ENCODE assay signal across 8 cellular contexts in the genomic region with DNA sequence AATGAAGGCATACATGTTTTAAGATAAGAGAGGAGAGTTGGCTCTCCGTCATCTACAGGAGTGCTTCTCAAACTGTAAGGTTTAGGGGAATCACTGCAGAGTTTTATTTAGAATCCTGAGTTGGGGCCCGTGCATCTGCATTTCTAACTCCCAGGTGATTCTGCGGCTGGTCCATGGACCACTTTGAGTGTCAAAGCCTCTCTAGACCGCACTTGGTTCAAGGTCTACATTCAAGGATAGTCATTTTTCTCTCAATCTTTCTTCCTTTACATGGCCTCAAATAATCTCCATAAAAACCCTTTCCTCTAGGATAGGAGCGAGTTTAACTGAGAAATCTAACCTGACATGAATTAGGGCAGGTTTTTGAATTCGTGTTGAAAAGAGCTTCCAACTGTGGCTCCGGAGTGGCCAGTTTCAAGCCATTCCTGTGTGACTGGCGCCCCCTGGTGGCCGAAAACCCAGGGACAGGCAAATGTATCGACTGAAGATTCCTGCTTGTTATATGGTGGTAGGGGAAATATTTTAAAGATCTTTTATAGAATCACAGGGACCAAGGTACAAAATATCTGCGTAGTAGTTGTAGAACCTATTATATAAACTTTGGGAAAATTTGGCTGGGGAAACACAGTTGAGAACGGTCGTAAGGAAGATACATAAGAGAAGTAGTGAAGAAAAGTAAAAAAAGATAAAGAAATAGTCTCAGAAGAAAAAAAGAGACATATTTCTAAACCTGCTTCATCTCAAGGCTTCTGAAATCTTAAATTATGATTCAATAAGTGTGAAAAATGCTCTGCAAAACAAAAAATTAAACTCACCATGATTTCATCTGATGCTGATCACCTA. TPM values are rescaled to one million over a fixed set of nuclear protein-coding genes. Genes with fewer than 3 reads are reported as not detected.
A peak's percentile ranks its signal among the peaks of the same experiment; 100 is the strongest.
DNase-seq lines count a peak whose midpoint lies in the region; ATAC-seq and TF ChIP-seq lines count a peak whose summit lies in the region.

No MANE protein-coding gene starts in this region.

- no peak overlapping the region for H3K27ac ChIP-seq in left lung

- DNase-seq in AG09319 (ENCODE audit: extremely low read depth, low read depth) (peak; percentile 52), NCI-H510A treated with DMSO at 0.1 percent for 48 hours (lab: John Stamatoyannopoulos, UW) (peak; percentile 35), choroid plexus epithelial cell (ENCODE audit: low read depth) (peak; percentile 87), left lung (peak; percentile 83 to 96)
- DNase-seq in activated CD4-positive, alpha-beta T cell treated with anti-CD3 and anti-CD28 coated beads for 48 hours = peak; percentile 96
- peak; percentile 87 to 98 for DNase-seq in stimulated activated CD4-positive, alpha-beta T cell treated with anti-CD3 and anti-CD28 coated beads, Interleukin-4, amount 100 ng/mL, for 48 hours (ENCODE audit: low read depth in 2 of 2)

- H3K9me3 ChIP-seq in left lung = no peaks in the 10 kb centered on the region

- no peaks in the 10 kb centered on the region for H3K36me3 ChIP-seq in left lung

- H3K4me3 ChIP-seq in choroid plexus epithelial cell (ENCODE audit: low read depth, low read length) (no peak overlapping the region), left lung (no peak overlapping the region)

- TF ChIP-seq CTCF in AG09319 (IDR thresholded peaks at IDR 0.05; ENCODE audit: low read depth, low read length) (peak; percentile 94), choroid plexus epithelial cell (conservative IDR thresholded peaks at IDR 0.05; ENCODE audit: low read depth, low read length) (peak; percentile 99), left lung (IDR thresholded peaks at IDR 0.05) (peak; percentile 91 to 97)

- H3K4me1 ChIP-seq in left lung = no peaks in the 10 kb centered on the region

- ATAC-seq in GM18870 (IDR thresholded peaks at IDR 0.05; ENCODE audit: unreplicated experiment) (peak; percentile 46), HG03196 (IDR thresholded peaks at IDR 0.05; ENCODE audit: unreplicated experiment) (peak; percentile 73), left lung (peak; percentile 92)

- H3K27me3 ChIP-seq in left lung = no peaks in the 10 kb centered on the region

- intact Hi-C loops in left lung (cut with DNase I) = loop anchor here in 1 of 2 donors (5.0 kb wide), 1 partner anchor 226 kb away; no protein-coding TSS in a partner anchor

RNA-seq across cellular contexts. Expression of a gene that starts 11.9 kb away (rescaled TPM):
- total RNA-seq in left lung = not detected

RNA-seq across cellular contexts. Expression of a gene that starts 51.0 kb away (rescaled TPM):
- total RNA-seq in left lung = 10 to 100 TPM; 16.6 to 29.3 TPM

Comparison
In these comparisons a context has a peak if more than half of its experiments do, and no peak if none do; other contexts are left out.
1. DNase-seq: peak in every context shown above with its lines; median percentile 96 in activated CD4-positive, alpha-beta T cell treated with anti-CD3 and anti-CD28 coated beads for 48 hours; 92 in stimulated activated CD4-positive, alpha-beta T cell treated with anti-CD3 and anti-CD28 coated beads, Interleukin-4, amount 100 ng/mL, for 48 hours; 90 in left lung; 87 in choroid plexus epithelial cell; 52 in AG09319; 35 in NCI-H510A treated with DMSO at 0.1 percent for 48 hours.